In genomic region chr5:135998889-135999288, GRCh38 we compare ENCODE assay signal across 13 cellular contexts. TPM values are rescaled to one million over a fixed set of nuclear protein-coding genes. Genes with fewer than 3 reads are reported as not detected.
"Had no signal": no experiment of that assay in that cellular context is flagged by ENCODE, and none has a peak within 500 bp of the region (broad histone marks: within the 10 kb centered on the region; RNA-seq: fewer than 3 reads in every experiment).

No MANE protein-coding gene starts in this region.

- H3K9me3 Mint-ChIP-seq: activated naive CD4-positive, alpha-beta T cell treated with anti-CD3 and anti-CD28 coated beads, Interleukin-2, amount 10 ng/mL, durations not matched to agents 7 days and 5 days; stimulated activated naive CD8-positive, alpha-beta T cell treated with anti-CD3 and anti-CD28 coated beads, Interleukin-15, amount 100 ng/mL, for 72 hours had no signal

- H3K4me3 Mint-ChIP-seq: activated naive CD4-positive, alpha-beta T cell treated with anti-CD3 and anti-CD28 coated beads, Interleukin-2, amount 10 ng/mL, durations not matched to agents 7 days and 5 days; naive thymus-derived CD4-positive, alpha-beta T cell; stimulated activated naive CD8-positive, alpha-beta T cell treated with anti-CD3 and anti-CD28 coated beads, Interleukin-15, amount 100 ng/mL, for 72 hours had no signal

- H3K9me3 ChIP-seq: upper lobe of right lung had no signal

- H3K36me3 Mint-ChIP-seq: activated naive CD4-positive, alpha-beta T cell treated with anti-CD3 and anti-CD28 coated beads, Interleukin-2, amount 10 ng/mL, durations not matched to agents 7 days and 5 days had no signal

- H3K4me1 Mint-ChIP-seq: activated naive CD4-positive, alpha-beta T cell treated with anti-CD3 and anti-CD28 coated beads, Interleukin-2, amount 10 ng/mL, durations not matched to agents 7 days and 5 days; stimulated activated naive CD8-positive, alpha-beta T cell treated with anti-CD3 and anti-CD28 coated beads, Interleukin-15, amount 100 ng/mL, for 72 hours had no signal

- DNase-seq: activated CD4-positive, alpha-beta T cell treated with anti-CD3 and anti-CD28 coated beads, Interleukin-2, amount 50 U/mL, for 48 hours; activated CD4-positive, CD25-positive, alpha-beta regulatory T cell treated with anti-CD3 and anti-CD28 coated beads, Interleukin-2, amount 50 U/mL, for 72 hours; activated naive CD4-positive, alpha-beta T cell treated with anti-CD3 and anti-CD28 coated beads, Interleukin-2, amount 10 ng/mL, durations not matched to agents 7 days and 5 days; activated T-cell treated with anti-CD3 and anti-CD28 coated beads, Interleukin-2, amount 50 U/mL, for 1 hour; naive thymus-derived CD4-positive, alpha-beta T cell; stimulated activated naive CD8-positive, alpha-beta T cell treated with anti-CD3 and anti-CD28 coated beads, Interleukin-15, amount 100 ng/mL, for 72 hours; upper lobe of right lung had no signal

- H3K27me3 ChIP-seq: upper lobe of right lung had no signal

- H3K27ac ChIP-seq: cardiac muscle cell, upper lobe of right lung had no signal

- H3K27ac Mint-ChIP-seq: activated naive CD4-positive, alpha-beta T cell treated with anti-CD3 and anti-CD28 coated beads, Interleukin-2, amount 10 ng/mL, durations not matched to agents 7 days and 5 days; naive thymus-derived CD4-positive, alpha-beta T cell; stimulated activated naive CD8-positive, alpha-beta T cell treated with anti-CD3 and anti-CD28 coated beads, Interleukin-15, amount 100 ng/mL, for 72 hours had no signal

- H3K4me3 ChIP-seq: cardiac muscle cell, upper lobe of right lung had no signal

- H3K36me3 ChIP-seq: cardiac muscle cell, upper lobe of right lung had no signal

RNA-seq across cellular contexts. Expression of gene LECT2, which starts 44.1 kb away (rescaled TPM):
- total RNA-seq: cardiac muscle cell; esophagus mucosa; lung microvascular endothelial cell; mononuclear cell; naive thymus-derived CD4-positive, alpha-beta T cell; posterior vena cava; temporal lobe; upper lobe of right lung had no signal
- polyA plus RNA-seq: cardiac muscle cell; naive thymus-derived CD4-positive, alpha-beta T cell had no signal
